Comparison of ENCODE assay signal across 1 cellular context in the genomic region with DNA sequence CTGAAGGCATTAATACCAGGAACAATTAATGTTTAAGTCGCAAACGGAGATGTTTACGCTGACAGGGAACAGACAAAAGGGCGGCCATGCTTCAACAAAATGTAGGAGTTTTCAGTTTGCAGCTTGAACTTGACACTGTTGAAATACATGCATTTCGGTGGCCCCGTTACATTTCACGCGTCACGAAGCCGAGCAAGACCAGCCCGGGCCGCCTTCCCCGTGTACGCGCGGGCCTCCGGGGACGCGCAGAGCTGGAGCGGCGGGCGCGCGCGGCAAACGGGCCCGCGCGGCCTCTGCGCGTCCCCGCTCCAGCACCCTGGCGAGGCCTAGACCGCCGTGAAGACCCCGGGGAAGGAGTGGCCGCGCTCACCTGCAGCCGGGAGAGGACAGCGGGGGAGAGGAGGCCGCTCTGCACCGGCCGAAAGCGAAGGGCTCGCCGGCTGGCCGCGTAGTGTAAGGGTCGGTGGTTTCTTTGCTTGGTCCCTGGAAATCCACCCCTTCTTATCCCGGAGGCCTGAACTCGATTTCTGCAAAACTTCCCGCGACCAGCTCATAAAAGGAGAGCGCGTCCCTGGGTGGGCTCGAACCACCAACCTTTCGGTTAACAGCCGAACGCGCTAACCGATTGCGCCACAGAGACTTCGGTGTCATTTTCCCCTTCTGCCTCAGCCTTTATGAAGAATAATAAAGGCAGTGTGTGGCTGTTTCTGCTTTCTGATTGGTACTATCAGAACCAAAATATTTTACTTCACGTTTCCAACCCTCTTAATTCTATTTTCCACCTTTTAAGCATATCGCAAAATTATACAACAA.
TF ChIP-seq lines count a peak whose summit lies in the region.

No MANE protein-coding gene starts in this region.

TF ChIP-seq in K562, 482 proteins besides CTCF, POLR2A, EP300 and RAD21 (continued from another document and continues in another):
- TF ChIP-seq SIX5 (IDR thresholded peaks at IDR 0.05; ENCODE audit: borderline replicate concordance in 1 of 2, insufficient read depth in 1 of 2, low read depth in 1 of 2, low read length in 2 of 2) (no peak), ASH1L (IDR thresholded peaks at IDR 0.05; ENCODE audit: borderline replicate concordance, low read depth, partially characterized antibody) (peak; percentile 17), ZKSCAN8 (CRISPR knock-in tag; IDR thresholded peaks at IDR 0.05) (peak; percentile 78; the same call in 1 of the 2 replicates), SMARCC2 (IDR thresholded peaks at IDR 0.05; ENCODE audit: low read depth) (no peak), HDAC3 (IDR thresholded peaks at IDR 0.05; ENCODE audit: borderline replicate concordance, partially characterized antibody) (no peak), FOXK2 (conservative IDR thresholded peaks at IDR 0.05 in 1 of 2, IDR thresholded peaks at IDR 0.05 in 1 of 2; ENCODE audit: low read depth in 2 of 2) (peak in 1 of 2 experiments; percentile 72; a peak in 2 of 4 replicates), MTF1 (CRISPR knock-in tag; IDR thresholded peaks at IDR 0.05; ENCODE audit: borderline replicate concordance) (0 out of 2 replicates have a peak, but pooled peaks have one; percentile 39), DACH1 (IDR thresholded peaks at IDR 0.05; ENCODE audit: partially characterized antibody) (peak; percentile 13), SUPT5H (IDR thresholded peaks at IDR 0.05) (peak; percentile 65), CEBPG (CRISPR knock-in tag; IDR thresholded peaks at IDR 0.05) (peak; percentile 94), CEBPG (tag; conservative IDR thresholded peaks at IDR 0.05 in 1 of 2, IDR thresholded peaks at IDR 0.05 in 1 of 2) (peak; percentile 84 to 97), ZNF165 (CRISPR knock-in tag; IDR thresholded peaks at IDR 0.05; ENCODE audit: borderline replicate concordance) (peak; percentile 90), SAFB (IDR thresholded peaks at IDR 0.05; ENCODE audit: borderline replicate concordance, low read depth, low read length) (0 out of 2 replicates have a peak, but pooled peaks have one; percentile 51), CCNT2 (IDR thresholded peaks at IDR 0.05; ENCODE audit: borderline replicate concordance, extremely low read depth, insufficient read length, low read depth, low read length) (peak; percentile 75), THRAP3 (IDR thresholded peaks at IDR 0.05; ENCODE audit: borderline replicate concordance) (peak; percentile 15; the same call in 1 of the 2 replicates), PYGO2 (tag; IDR thresholded peaks at IDR 0.05) (0 out of 2 replicates have a peak, but pooled peaks have one; percentile 32), CSDE1 (IDR thresholded peaks at IDR 0.05) (peak in 1 of 2 experiments; percentile 93; a peak in 2 of 4 replicates), ZBTB8A (IDR thresholded peaks at IDR 0.05; ENCODE audit: partially characterized antibody) (peak; percentile 95), NR2C2 (CRISPR knock-in tag; IDR thresholded peaks at IDR 0.05) (no peak; the same call in none of the 2 replicates), NR2C2 (tag; IDR thresholded peaks at IDR 0.05) (peak; percentile 72), PTBP1 (IDR thresholded peaks at IDR 0.05; ENCODE audit: low read depth, low read length) (no peak), ZNF584 (CRISPR knock-in tag; IDR thresholded peaks at IDR 0.05; ENCODE audit: low read depth) (peak; percentile 88), ZNF239 (CRISPR knock-in tag; IDR thresholded peaks at IDR 0.05) (0 out of 2 replicates have a peak, but pooled peaks have one; percentile 37), SREBF1 (IDR thresholded peaks at IDR 0.05; ENCODE audit: borderline replicate concordance, low read depth, low read length) (peak; percentile 76; the same call in 1 of the 2 replicates), CLOCK (CRISPR knock-in tag; IDR thresholded peaks at IDR 0.05; ENCODE audit: borderline replicate concordance) (0 out of 2 replicates have a peak, but pooled peaks have one; percentile 29), ZNF263 (CRISPR knock-in tag; IDR thresholded peaks at IDR 0.05; ENCODE audit: borderline replicate concordance) (peak; percentile 33; the same call in 1 of the 2 replicates), ZBTB9 (CRISPR knock-in tag; IDR thresholded peaks at IDR 0.05) (peak; percentile 87; the same call in 1 of the 2 replicates), ZNF232 (CRISPR knock-in tag; IDR thresholded peaks at IDR 0.05) (peak; percentile 19; the same call in 1 of the 2 replicates), KLF6 (CRISPR knock-in tag; IDR thresholded peaks at IDR 0.05; ENCODE audit: borderline replicate concordance) (peak; percentile 58; the same call in 1 of the 2 replicates), SOX6 (IDR thresholded peaks at IDR 0.05) (peak; percentile 75; the same call in 1 of the 2 replicates), HDAC8 (tag; IDR thresholded peaks at IDR 0.05) (peak; percentile 91), POLR2G (IDR thresholded peaks at IDR 0.05; ENCODE audit: low read depth, low read length) (peak; percentile 84), ARID1B (IDR thresholded peaks at IDR 0.05) (peak; percentile 37; the same call in 1 of the 2 replicates), ZNF551 (CRISPR knock-in tag; IDR thresholded peaks at IDR 0.05) (no peak), BRF1 (IDR thresholded peaks at IDR 0.05; ENCODE audit: borderline replicate concordance, extremely low read depth, insufficient read length) (peak; percentile 47), ZNF583 (CRISPR knock-in tag; IDR thresholded peaks at IDR 0.05) (peak; percentile 89; the same call in 1 of the 2 replicates), U2AF1 (optimal IDR thresholded peaks at IDR 0.05; ENCODE audit: low read depth, low read length) (peak; percentile 47), CEBPB (tag; IDR thresholded peaks at IDR 0.05) (peak; percentile 96), SMARCA4 (IDR thresholded peaks at IDR 0.05) (0 out of 2 replicates have a peak, but pooled peaks have one; percentile 32), MYBL2 (IDR thresholded peaks at IDR 0.05; ENCODE audit: low read depth) (no peak; the same call in 1 of the 2 replicates), MYBL2 (CRISPR knock-in tag; IDR thresholded peaks at IDR 0.05; ENCODE audit: borderline replicate concordance) (no peak), EGR1 (conservative IDR thresholded peaks at IDR 0.05) (no peak), KHSRP (IDR thresholded peaks at IDR 0.05) (no peak)
- TF ChIP-seq, protein P1, sequence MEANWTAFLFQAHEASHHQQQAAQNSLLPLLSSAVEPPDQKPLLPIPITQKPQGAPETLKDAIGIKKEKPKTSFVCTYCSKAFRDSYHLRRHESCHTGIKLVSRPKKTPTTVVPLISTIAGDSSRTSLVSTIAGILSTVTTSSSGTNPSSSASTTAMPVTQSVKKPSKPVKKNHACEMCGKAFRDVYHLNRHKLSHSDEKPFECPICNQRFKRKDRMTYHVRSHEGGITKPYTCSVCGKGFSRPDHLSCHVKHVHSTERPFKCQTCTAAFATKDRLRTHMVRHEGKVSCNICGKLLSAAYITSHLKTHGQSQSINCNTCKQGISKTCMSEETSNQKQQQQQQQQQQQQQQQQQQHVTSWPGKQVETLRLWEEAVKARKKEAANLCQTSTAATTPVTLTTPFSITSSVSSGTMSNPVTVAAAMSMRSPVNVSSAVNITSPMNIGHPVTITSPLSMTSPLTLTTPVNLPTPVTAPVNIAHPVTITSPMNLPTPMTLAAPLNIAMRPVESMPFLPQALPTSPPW (CRISPR knock-in tag; IDR thresholded peaks at IDR 0.05): peak; percentile 41; the same call in 1 of the 2 replicates
- TF ChIP-seq, protein P2, sequence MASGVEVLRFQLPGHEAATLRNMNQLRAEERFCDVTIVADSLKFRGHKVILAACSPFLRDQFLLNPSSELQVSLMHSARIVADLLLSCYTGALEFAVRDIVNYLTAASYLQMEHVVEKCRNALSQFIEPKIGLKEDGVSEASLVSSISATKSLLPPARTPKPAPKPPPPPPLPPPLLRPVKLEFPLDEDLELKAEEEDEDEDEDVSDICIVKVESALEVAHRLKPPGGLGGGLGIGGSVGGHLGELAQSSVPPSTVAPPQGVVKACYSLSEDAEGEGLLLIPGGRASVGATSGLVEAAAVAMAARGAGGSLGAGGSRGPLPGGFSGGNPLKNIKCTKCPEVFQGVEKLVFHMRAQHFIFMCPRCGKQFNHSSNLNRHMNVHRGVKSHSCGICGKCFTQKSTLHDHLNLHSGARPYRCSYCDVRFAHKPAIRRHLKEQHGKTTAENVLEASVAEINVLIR (CRISPR knock-in tag; IDR thresholded peaks at IDR 0.05): peak; percentile 25; the same call in 1 of the 2 replicates
- TF ChIP-seq, protein P3, sequence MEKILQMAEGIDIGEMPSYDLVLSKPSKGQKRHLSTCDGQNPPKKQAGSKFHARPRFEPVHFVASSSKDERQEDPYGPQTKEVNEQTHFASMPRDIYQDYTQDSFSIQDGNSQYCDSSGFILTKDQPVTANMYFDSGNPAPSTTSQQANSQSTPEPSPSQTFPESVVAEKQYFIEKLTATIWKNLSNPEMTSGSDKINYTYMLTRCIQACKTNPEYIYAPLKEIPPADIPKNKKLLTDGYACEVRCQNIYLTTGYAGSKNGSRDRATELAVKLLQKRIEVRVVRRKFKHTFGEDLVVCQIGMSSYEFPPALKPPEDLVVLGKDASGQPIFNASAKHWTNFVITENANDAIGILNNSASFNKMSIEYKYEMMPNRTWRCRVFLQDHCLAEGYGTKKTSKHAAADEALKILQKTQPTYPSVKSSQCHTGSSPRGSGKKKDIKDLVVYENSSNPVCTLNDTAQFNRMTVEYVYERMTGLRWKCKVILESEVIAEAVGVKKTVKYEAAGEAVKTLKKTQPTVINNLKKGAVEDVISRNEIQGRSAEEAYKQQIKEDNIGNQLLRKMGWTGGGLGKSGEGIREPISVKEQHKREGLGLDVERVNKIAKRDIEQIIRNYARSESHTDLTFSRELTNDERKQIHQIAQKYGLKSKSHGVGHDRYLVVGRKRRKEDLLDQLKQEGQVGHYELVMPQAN (IDR thresholded peaks at IDR 0.05; ENCODE audit: borderline replicate concordance): no peak
- TF ChIP-seq, protein P4, sequence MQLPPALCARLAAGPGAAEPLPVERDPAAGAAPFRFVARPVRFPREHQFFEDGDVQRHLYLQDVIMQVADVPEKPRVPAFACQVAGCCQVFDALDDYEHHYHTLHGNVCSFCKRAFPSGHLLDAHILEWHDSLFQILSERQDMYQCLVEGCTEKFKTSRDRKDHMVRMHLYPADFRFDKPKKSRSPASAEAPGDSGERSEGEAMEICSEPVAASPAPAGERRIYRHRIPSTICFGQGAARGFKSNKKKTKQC (CRISPR knock-in tag; IDR thresholded peaks at IDR 0.05): peak; percentile 95
- TF ChIP-seq, protein P5, sequence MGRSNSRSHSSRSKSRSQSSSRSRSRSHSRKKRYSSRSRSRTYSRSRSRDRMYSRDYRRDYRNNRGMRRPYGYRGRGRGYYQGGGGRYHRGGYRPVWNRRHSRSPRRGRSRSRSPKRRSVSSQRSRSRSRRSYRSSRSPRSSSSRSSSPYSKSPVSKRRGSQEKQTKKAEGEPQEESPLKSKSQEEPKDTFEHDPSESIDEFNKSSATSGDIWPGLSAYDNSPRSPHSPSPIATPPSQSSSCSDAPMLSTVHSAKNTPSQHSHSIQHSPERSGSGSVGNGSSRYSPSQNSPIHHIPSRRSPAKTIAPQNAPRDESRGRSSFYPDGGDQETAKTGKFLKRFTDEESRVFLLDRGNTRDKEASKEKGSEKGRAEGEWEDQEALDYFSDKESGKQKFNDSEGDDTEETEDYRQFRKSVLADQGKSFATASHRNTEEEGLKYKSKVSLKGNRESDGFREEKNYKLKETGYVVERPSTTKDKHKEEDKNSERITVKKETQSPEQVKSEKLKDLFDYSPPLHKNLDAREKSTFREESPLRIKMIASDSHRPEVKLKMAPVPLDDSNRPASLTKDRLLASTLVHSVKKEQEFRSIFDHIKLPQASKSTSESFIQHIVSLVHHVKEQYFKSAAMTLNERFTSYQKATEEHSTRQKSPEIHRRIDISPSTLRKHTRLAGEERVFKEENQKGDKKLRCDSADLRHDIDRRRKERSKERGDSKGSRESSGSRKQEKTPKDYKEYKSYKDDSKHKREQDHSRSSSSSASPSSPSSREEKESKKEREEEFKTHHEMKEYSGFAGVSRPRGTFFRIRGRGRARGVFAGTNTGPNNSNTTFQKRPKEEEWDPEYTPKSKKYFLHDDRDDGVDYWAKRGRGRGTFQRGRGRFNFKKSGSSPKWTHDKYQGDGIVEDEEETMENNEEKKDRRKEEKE (IDR thresholded peaks at IDR 0.05; ENCODE audit: borderline replicate concordance in 1 of 2, control insufficient read depth in 1 of 2, low read depth in 2 of 2, low read length in 1 of 2): 0 out of 4 replicates have a peak, but pooled peaks of 1 of the 2 experiments have one; percentile 55
